20 cellular contexts compared by ENCODE assay signal in the genomic region with DNA sequence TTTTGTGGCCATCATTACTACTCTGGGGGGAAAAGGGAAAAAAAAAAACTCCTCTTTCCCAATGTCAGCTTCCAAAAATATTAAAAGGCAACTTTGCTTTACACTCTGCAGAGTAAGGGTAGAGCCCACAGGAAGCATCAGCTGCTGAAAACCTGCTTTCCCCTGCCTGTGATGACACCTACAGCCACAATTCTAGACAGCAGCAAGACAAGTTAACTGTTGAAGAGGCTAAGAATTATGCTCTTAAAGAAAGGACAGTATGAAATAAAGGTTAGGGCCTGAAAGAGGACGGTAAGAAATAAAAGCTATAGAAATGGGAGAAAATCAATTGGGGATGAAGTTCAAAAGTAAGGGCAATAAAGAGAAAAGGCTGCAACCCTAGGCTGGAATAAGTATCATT. TPM values are rescaled to one million over a fixed set of nuclear protein-coding genes. Genes with fewer than 3 reads are reported as not detected.
DNase-seq lines count a peak whose midpoint lies in the region; ATAC-seq, FAIRE-seq and TF ChIP-seq lines count a peak whose summit lies in the region.
"Had no signal": no experiment of that assay in that cellular context is flagged by ENCODE, and none has a peak within 500 bp of the region (broad histone marks: within the 10 kb centered on the region; RNA-seq: fewer than 3 reads in every experiment).

No MANE protein-coding gene starts in this region.

- H3K4me2 ChIP-seq in HepG2 (ENCODE audit: low read depth, low read length), result peak overlapping the region; percentile 30

- POLR2A ChIA-PET in HEK293 (lab: Yijun Ruan, JAX) (no interaction called here), HepG2 (lab: Yijun Ruan, JAX) (no interaction called here)

- H3K27me3 ChIP-seq in HepG2 (ENCODE audit: control insufficient read depth in 1 of 2, insufficient read depth in 2 of 2, low read length in 2 of 2), result peaks cover 0 to 6% of the 10 kb centered on the region in 2 experiments; a peak in 1 of 5 replicates

- no peak for ATAC-seq in HepG2
- ATAC-seq in HG02571 (IDR thresholded peaks at IDR 0.05; ENCODE audit: unreplicated experiment), result no peak
- ATAC-seq: activated CD4-positive, alpha-beta T cell treated with anti-CD3 and anti-CD28 coated beads for 36 hours; esophagus mucosa; heart left ventricle; mucosa of descending colon; Right ventricle myocardium inferior had no signal

- in situ Hi-C loops in HepG2 (cut with HindIII; ENCODE audit: extremely low pct_ligation_motif_present, low pct_unique_long_range_greater_than_20kb), result no loop called here

- H3K36me3 ChIP-seq in HEK293 (ENCODE audit: control insufficient read depth in 2 of 2, insufficient read depth in 1 of 2, low read length in 2 of 2) (no peaks in the 10 kb centered on the region), HepG2 (replicated peaks in 1 of 2; ENCODE audit: control insufficient read depth in 1 of 2, insufficient read depth in 2 of 2, low read length in 2 of 2) (no peaks in the 10 kb centered on the region)
- H3K36me3 ChIP-seq: heart left ventricle had no signal

- no peak overlapping the region for H3K4me3 ChIP-seq in HEK293 (ENCODE audit: low read depth, low read length)
- H3K4me3 ChIP-seq in HepG2 (replicated peaks in 1 of 3; ENCODE audit: insufficient read depth in 1 of 3, low read depth in 2 of 3, low read length in 3 of 3), result no peak overlapping the region
- H3K4me3 ChIP-seq: coronary artery, heart left ventricle, mucosa of descending colon had no signal

- H3K9me3 ChIP-seq in HEK293 (ENCODE audit: control insufficient read depth, insufficient read depth, low read depth, low read length) (no peaks in the 10 kb centered on the region), HepG2 (ENCODE audit: low read length) (no peaks in the 10 kb centered on the region)
- H3K9me3 ChIP-seq: heart left ventricle, mucosa of descending colon had no signal

- no peak overlapping the region for H3K27ac ChIP-seq in HEK293 (ENCODE audit: extremely low read depth, low read depth, low read length)
- no peak overlapping the region for H3K27ac ChIP-seq in VCaP
- no peak overlapping the region for H3K27ac ChIP-seq in HepG2 (ENCODE audit: extremely low read length, insufficient read depth, low read length)
- H3K27ac ChIP-seq: coronary artery, heart left ventricle had no signal

- TF ChIP-seq RAD21 in HepG2 (CRISPR knock-in tag; IDR thresholded peaks at IDR 0.05), result no peak

- intact Hi-C loops in HepG2 (cut with micrococcal nuclease; ENCODE audit: unreplicated experiment), result no loop called here

- H3K4me1 ChIP-seq in HEK293 (ENCODE audit: control insufficient read depth, insufficient read depth, low read length) (no peaks in the 10 kb centered on the region), HepG2 (ENCODE audit: insufficient read depth, low read length) (peaks cover 55% of the 10 kb centered on the region)

- FAIRE-seq in HepG2 (lab: Jason Lieb, UNC), result no peak

- no peaks in the 10 kb centered on the region for H3K79me2 ChIP-seq in HepG2 (ENCODE audit: insufficient read depth, low read length)

- 21% methylated on average over 1 of the region's 1 CpG for WGBS in HepG2 (ENCODE audit: low lambda C conversion rate)

- CTCF ChIA-PET in HEK293 (lab: Yijun Ruan, JAX), result interaction anchor here (0.8 to 2.0 kb wide), 4 partner anchors 86 to 272 kb away, joined by 3 to 9 read pairs (median 3); no protein-coding TSS in a partner anchor
- CTCF ChIA-PET in HepG2 (lab: Yijun Ruan, JAX; ENCODE audit: low intra/inter-chr PET ratio, low total read pairs), result no interaction called here

- BruUV-seq in HepG2 (replicated peaks; lab: Mats Ljungman, UMichigan), result no TSS peak

- DNase-seq in NCI-H1436 (lab: John Stamatoyannopoulos, UW) (peak; percentile 10), NCI-H1436 treated with DMSO at 0.1 percent for 48 hours (lab: John Stamatoyannopoulos, UW) (no peak), HepG2 (ENCODE audit: low spot score) (no peak), AML-193 (lab: John Stamatoyannopoulos, UW) (no peak), NOMO-1 treated with DMSO at 0.1 percent for 48 hours (lab: John Stamatoyannopoulos, UW; ENCODE audit: unreplicated experiment) (no peak)
- DNase-seq: activated CD4-positive, alpha-beta T cell treated with anti-CD3 and anti-CD28 coated beads for 36 hours; activated naive CD4-positive, alpha-beta T cell treated with anti-CD3 and anti-CD28 coated beads, Interleukin-2, amount 10 ng/mL, durations not matched to agents 7 days and 5 days; CD4-positive, alpha-beta memory T cell; heart left ventricle; Karpas-422; mucosa of descending colon; NCI-H524 treated with DMSO at 0.1 percent for 48 hours; stimulated activated naive CD4-positive, alpha-beta T cell; T-helper 2 cell had no signal

- TF ChIP-seq CTCF in HEK293 (tag by site-specific recombination; IDR thresholded peaks at IDR 0.05) (0 out of 2 replicates have a peak, but pooled peaks have one; percentile 40), VCaP (conservative IDR thresholded peaks at IDR 0.05) (peak; percentile 36), HepG2 (CRISPR knock-in tag; IDR thresholded peaks at IDR 0.05) (peak; percentile 48)

- H2AFZ ChIP-seq in HepG2 (ENCODE audit: low read length), result no peak overlapping the region

- no peak overlapping the region for H3K9ac ChIP-seq in HepG2 (ENCODE audit: insufficient read depth, low read depth, low read length)

- no peaks in the 10 kb centered on the region for H4K20me1 ChIP-seq in HepG2 (ENCODE audit: insufficient read depth, low read length)

- TF ChIP-seq EP300 in HepG2 (IDR thresholded peaks at IDR 0.05; ENCODE audit: low read depth in 2 of 2, low read length in 2 of 2), result no peak
- TF ChIP-seq EP300 in HepG2 (CRISPR knock-in tag; IDR thresholded peaks at IDR 0.05; ENCODE audit: borderline replicate concordance), result no peak

- TF ChIP-seq POLR2A in HepG2 (IDR thresholded peaks at IDR 0.05; ENCODE audit: insufficient read depth in 1 of 2, low read depth in 2 of 2, low read length in 2 of 2), result no peak

TF ChIP-seq in HEK293, 187 proteins besides CTCF, POLR2A, EP300 and RAD21 (continues in another document):
- no peak for TF ChIP-seq ZFP3 (tag by site-specific recombination; IDR thresholded peaks at IDR 0.05; ENCODE audit: low read depth)

TF ChIP-seq in HepG2, 621 proteins besides CTCF, POLR2A, EP300 and RAD21:
- TF ChIP-seq STAG1 (CRISPR knock-in tag; IDR thresholded peaks at IDR 0.05), result peak; percentile 41
- no peak for TF ChIP-seq SRY (CRISPR knock-in tag; IDR thresholded peaks at IDR 0.05)
TF ChIP-seq in HepG2: peak in this region for 1.

RNA-seq across cellular contexts. Expression of a gene that starts 3.0 kb away (rescaled TPM):
- total RNA-seq in HepG2 (2016; rRNA removed; fragmentation: Illumina TruSeq; extraction: Trizol), result 1.2 and 1.4 TPM in 2 replicates
- 0.79 and 1.2 TPM in 2 replicates for total RNA-seq in HepG2 (2016; cell fraction: cytosol; rRNA removed; fragmentation: Illumina TruSeq; extraction: Trizol; ENCODE audit: low read depth)
- 1.1 and 1.2 TPM in 2 replicates for total RNA-seq in HepG2 (2016; cell fraction: insoluble cytoplasmic fraction; rRNA removed; fragmentation: Illumina TruSeq; extraction: Trizol)
- 0.38 and 0.56 TPM in 2 replicates for total RNA-seq in HepG2 (2016; cell fraction: membrane; rRNA removed; fragmentation: Illumina TruSeq; extraction: Trizol)
- total RNA-seq in HepG2 (2016; cell fraction: nucleus; rRNA removed; fragmentation: Illumina TruSeq; extraction: Trizol), result 2.1 and 2.5 TPM in 2 replicates
- polyA plus RNA-seq in HepG2 (2011; rRNA removed), result 1.3 and 1.7 TPM in 2 replicates
- 0.95 and 0.97 TPM in 2 replicates for polyA plus RNA-seq in HepG2 (2011; cell fraction: cytosol; rRNA removed)
- 2.0 and 2.4 TPM in 2 replicates for polyA plus RNA-seq in HepG2 (2011; cell fraction: nucleus; rRNA removed)
- polyA plus RNA-seq in HepG2 (2012), result 0.32 and 0.47 TPM in 2 replicates
- 0.01 and 0.05 TPM in 2 replicates for polyA plus RNA-seq in HepG2 (2016; cell fraction: cytosol; fragmentation: Illumina TruSeq; extraction: Trizol; ENCODE audit: low read depth)
- 0.70 and 0.73 TPM in 2 replicates for polyA plus RNA-seq in HepG2 (2016; cell fraction: insoluble cytoplasmic fraction; fragmentation: Illumina TruSeq; extraction: Trizol; ENCODE audit: low read depth)
- polyA plus RNA-seq in HepG2 (2016; cell fraction: membrane; fragmentation: Illumina TruSeq; extraction: Trizol; ENCODE audit: low read depth), result 0.10 and 0.12 TPM in 2 replicates
- 1.9 TPM in 2 replicates for polyA plus RNA-seq in HepG2 (2016; cell fraction: nucleus; fragmentation: Illumina TruSeq; extraction: Trizol; ENCODE audit: insufficient read depth, low read depth)
- 0.05 and 2.9 TPM in 2 replicates for polyA minus RNA-seq in HepG2 (2011; rRNA and poly(A)+ RNA removed; ENCODE audit: low replicate concordance)
- 3.0 and 3.2 TPM in 2 replicates for polyA minus RNA-seq in HepG2 (2011; cell fraction: cytosol; rRNA and poly(A)+ RNA removed)
- 6.2 and 8.8 TPM in 2 replicates for polyA minus RNA-seq in HepG2 (2011; cell fraction: nucleus; rRNA and poly(A)+ RNA removed)
- total RNA-seq: CD4-positive, alpha-beta memory T cell; esophagus mucosa had no signal
- polyA plus RNA-seq: CD4-positive, alpha-beta memory T cell had no signal

RNA-seq across cellular contexts. Expression of a gene that starts 42.7 kb away (rescaled TPM):
- 25.2 and 30.4 TPM in 2 replicates for total RNA-seq in HepG2 (2016; rRNA removed; fragmentation: Illumina TruSeq; extraction: Trizol)
- 2.2 and 3.2 TPM in 2 replicates for total RNA-seq in HepG2 (2016; cell fraction: cytosol; rRNA removed; fragmentation: Illumina TruSeq; extraction: Trizol; ENCODE audit: low read depth)
- total RNA-seq in HepG2 (2016; cell fraction: insoluble cytoplasmic fraction; rRNA removed; fragmentation: Illumina TruSeq; extraction: Trizol), result 23.2 and 30.4 TPM in 2 replicates
- 6.4 and 7.0 TPM in 2 replicates for total RNA-seq in HepG2 (2016; cell fraction: membrane; rRNA removed; fragmentation: Illumina TruSeq; extraction: Trizol)
- 21.4 and 22.9 TPM in 2 replicates for total RNA-seq in HepG2 (2016; cell fraction: nucleus; rRNA removed; fragmentation: Illumina TruSeq; extraction: Trizol)
- 4.2 and 5.7 TPM in 2 replicates for polyA plus RNA-seq in HepG2 (2011; rRNA removed)
- polyA plus RNA-seq in HepG2 (2011; cell fraction: cytosol; rRNA removed), result 2.2 TPM in 2 replicates
- polyA plus RNA-seq in HepG2 (2011; cell fraction: nucleus; rRNA removed), result 4.0 and 4.5 TPM in 2 replicates
- 6.6 and 6.9 TPM in 2 replicates for polyA plus RNA-seq in HepG2 (2012)
- 0.85 and 1.4 TPM in 2 replicates for polyA plus RNA-seq in HepG2 (2016; cell fraction: cytosol; fragmentation: Illumina TruSeq; extraction: Trizol; ENCODE audit: low read depth)
- polyA plus RNA-seq in HepG2 (2016; cell fraction: insoluble cytoplasmic fraction; fragmentation: Illumina TruSeq; extraction: Trizol; ENCODE audit: low read depth), result 20.1 and 23.5 TPM in 2 replicates
- polyA plus RNA-seq in HepG2 (2016; cell fraction: membrane; fragmentation: Illumina TruSeq; extraction: Trizol; ENCODE audit: low read depth), result 2.9 and 3.3 TPM in 2 replicates
- 21.9 and 22.2 TPM in 2 replicates for polyA plus RNA-seq in HepG2 (2016; cell fraction: nucleus; fragmentation: Illumina TruSeq; extraction: Trizol; ENCODE audit: insufficient read depth, low read depth)
- 5.7 and 5.8 TPM in 2 replicates for polyA minus RNA-seq in HepG2 (2011; rRNA and poly(A)+ RNA removed; ENCODE audit: low replicate concordance)
- 1.6 and 2.4 TPM in 2 replicates for polyA minus RNA-seq in HepG2 (2011; cell fraction: cytosol; rRNA and poly(A)+ RNA removed)
- polyA minus RNA-seq in HepG2 (2011; cell fraction: nucleus; rRNA and poly(A)+ RNA removed), result 13.0 and 14.2 TPM in 2 replicates
